1 cellular context compared by ENCODE assay signal in the genomic region with DNA sequence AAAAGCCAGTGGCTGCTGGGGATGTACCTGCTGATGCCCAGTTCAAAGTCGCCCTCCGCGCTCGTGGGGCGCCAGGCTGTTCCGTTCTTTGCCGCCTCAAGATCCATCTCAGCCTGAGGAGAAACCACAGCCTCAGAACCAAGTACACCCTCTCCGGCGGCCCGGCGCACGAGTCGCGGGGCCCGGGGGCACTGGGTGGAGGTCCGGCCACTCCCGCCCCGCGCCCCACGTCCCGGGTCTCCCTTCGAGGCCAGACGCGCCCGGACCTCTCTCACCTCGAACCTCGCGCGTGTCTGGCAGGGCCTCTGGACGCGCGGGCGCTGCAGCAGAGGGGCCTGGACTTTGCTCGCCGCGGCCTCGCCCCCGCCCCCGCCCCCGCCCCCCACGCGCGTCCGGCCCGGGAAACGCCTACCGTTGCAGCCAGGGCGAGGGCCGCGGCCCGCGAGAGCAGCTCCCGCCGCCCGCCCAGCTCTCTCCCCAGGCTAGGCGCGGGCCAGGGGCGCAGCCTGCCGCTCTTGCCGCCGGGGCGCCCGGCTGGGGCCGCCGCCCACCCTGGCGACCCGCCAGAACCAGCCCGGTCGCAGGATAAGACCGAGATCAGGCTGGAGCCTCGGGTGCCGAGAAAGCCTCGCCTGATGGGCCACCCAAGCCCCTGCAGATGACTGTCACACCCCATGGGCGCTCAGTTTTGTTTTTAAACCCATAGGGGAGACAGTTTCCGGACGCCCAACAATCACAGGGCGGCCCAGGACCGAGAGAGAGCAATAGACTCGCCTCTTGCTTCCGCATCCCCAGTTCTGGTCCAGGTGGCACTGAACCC.
TF ChIP-seq lines count a peak whose summit lies in the region.

ABCB4 (minus strand) TSS at position 322 of the 820 bp plus-strand sequence; CDS start at position 107, 215 bp downstream.

TF ChIP-seq in H1, 55 proteins besides CTCF, POLR2A, EP300 and RAD21 (continued from another document):
- TF ChIP-seq, protein P1, sequence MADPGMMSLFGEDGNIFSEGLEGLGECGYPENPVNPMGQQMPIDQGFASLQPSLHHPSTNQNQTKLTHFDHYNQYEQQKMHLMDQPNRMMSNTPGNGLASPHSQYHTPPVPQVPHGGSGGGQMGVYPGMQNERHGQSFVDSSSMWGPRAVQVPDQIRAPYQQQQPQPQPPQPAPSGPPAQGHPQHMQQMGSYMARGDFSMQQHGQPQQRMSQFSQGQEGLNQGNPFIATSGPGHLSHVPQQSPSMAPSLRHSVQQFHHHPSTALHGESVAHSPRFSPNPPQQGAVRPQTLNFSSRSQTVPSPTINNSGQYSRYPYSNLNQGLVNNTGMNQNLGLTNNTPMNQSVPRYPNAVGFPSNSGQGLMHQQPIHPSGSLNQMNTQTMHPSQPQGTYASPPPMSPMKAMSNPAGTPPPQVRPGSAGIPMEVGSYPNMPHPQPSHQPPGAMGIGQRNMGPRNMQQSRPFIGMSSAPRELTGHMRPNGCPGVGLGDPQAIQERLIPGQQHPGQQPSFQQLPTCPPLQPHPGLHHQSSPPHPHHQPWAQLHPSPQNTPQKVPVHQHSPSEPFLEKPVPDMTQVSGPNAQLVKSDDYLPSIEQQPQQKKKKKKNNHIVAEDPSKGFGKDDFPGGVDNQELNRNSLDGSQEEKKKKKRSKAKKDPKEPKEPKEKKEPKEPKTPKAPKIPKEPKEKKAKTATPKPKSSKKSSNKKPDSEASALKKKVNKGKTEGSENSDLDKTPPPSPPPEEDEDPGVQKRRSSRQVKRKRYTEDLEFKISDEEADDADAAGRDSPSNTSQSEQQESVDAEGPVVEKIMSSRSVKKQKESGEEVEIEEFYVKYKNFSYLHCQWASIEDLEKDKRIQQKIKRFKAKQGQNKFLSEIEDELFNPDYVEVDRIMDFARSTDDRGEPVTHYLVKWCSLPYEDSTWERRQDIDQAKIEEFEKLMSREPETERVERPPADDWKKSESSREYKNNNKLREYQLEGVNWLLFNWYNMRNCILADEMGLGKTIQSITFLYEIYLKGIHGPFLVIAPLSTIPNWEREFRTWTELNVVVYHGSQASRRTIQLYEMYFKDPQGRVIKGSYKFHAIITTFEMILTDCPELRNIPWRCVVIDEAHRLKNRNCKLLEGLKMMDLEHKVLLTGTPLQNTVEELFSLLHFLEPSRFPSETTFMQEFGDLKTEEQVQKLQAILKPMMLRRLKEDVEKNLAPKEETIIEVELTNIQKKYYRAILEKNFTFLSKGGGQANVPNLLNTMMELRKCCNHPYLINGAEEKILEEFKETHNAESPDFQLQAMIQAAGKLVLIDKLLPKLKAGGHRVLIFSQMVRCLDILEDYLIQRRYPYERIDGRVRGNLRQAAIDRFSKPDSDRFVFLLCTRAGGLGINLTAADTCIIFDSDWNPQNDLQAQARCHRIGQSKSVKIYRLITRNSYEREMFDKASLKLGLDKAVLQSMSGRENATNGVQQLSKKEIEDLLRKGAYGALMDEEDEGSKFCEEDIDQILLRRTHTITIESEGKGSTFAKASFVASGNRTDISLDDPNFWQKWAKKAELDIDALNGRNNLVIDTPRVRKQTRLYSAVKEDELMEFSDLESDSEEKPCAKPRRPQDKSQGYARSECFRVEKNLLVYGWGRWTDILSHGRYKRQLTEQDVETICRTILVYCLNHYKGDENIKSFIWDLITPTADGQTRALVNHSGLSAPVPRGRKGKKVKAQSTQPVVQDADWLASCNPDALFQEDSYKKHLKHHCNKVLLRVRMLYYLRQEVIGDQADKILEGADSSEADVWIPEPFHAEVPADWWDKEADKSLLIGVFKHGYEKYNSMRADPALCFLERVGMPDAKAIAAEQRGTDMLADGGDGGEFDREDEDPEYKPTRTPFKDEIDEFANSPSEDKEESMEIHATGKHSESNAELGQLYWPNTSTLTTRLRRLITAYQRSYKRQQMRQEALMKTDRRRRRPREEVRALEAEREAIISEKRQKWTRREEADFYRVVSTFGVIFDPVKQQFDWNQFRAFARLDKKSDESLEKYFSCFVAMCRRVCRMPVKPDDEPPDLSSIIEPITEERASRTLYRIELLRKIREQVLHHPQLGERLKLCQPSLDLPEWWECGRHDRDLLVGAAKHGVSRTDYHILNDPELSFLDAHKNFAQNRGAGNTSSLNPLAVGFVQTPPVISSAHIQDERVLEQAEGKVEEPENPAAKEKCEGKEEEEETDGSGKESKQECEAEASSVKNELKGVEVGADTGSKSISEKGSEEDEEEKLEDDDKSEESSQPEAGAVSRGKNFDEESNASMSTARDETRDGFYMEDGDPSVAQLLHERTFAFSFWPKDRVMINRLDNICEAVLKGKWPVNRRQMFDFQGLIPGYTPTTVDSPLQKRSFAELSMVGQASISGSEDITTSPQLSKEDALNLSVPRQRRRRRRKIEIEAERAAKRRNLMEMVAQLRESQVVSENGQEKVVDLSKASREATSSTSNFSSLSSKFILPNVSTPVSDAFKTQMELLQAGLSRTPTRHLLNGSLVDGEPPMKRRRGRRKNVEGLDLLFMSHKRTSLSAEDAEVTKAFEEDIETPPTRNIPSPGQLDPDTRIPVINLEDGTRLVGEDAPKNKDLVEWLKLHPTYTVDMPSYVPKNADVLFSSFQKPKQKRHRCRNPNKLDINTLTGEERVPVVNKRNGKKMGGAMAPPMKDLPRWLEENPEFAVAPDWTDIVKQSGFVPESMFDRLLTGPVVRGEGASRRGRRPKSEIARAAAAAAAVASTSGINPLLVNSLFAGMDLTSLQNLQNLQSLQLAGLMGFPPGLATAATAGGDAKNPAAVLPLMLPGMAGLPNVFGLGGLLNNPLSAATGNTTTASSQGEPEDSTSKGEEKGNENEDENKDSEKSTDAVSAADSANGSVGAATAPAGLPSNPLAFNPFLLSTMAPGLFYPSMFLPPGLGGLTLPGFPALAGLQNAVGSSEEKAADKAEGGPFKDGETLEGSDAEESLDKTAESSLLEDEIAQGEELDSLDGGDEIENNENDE (IDR thresholded peaks at IDR 0.05; ENCODE audit: insufficient replicate concordance, low read length) = no peak
